In the genomic region with DNA sequence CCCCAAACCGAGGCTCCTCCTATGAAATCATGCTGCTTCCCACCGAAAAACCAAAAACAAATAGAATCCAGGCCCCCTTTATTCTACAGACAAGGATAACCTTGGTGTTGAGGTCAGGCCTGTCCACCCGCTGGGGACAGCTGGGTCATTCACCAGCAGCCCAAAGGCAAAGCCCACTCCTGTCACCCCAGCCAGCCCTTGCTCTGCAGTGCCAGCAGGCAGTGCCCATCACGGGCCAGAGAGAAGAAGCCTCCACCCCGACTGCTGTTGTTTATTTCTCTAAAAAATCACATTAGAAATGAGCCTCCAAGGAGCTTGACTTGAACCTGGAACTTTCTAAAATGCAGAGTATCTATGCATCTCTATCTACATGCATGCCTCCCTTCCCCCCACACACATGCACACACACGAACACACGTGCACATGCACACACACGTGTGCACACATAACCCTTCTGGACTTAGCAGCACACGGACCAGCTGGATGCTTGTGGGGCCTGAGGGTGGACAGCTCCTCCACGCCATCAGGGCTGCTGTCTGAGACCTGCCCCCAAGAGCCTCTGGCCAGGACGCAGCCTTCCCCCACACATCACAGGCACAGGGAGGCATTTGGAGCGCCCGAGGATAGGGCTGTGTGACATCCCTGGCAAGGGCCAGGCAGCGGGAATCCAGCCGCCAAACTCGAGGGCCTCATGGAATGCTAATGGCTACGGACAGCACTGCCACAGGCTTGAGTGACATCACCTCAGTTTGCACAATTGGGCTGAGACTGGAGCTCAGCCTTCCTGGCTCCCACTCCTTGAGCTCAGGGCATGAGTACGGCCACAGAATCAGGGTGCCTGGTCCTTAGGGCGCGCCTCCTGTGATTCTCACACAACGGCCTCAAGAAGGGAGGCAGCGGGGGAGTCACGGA, we compare ENCODE assay signal across 1 cellular context.
TF ChIP-seq lines count a peak whose summit lies in the region.

No MANE protein-coding gene starts in this region.

TF ChIP-seq in K562, 482 proteins besides CTCF, POLR2A, EP300 and RAD21:
- no peak for TF ChIP-seq RBM22 (IDR thresholded peaks at IDR 0.05; ENCODE audit: low read depth, low read length, poor library complexity, severe bottlenecking)
- TF ChIP-seq ZEB2 (IDR thresholded peaks at IDR 0.05), result no peak
- TF ChIP-seq NFATC3 (IDR thresholded peaks at IDR 0.05), result no peak
- no peak for TF ChIP-seq CBX2 (IDR thresholded peaks at IDR 0.05; ENCODE audit: insufficient read depth, low read length, poor library complexity, severe bottlenecking)
